ENCODE assay signal across 19 cellular contexts in the genomic region with DNA sequence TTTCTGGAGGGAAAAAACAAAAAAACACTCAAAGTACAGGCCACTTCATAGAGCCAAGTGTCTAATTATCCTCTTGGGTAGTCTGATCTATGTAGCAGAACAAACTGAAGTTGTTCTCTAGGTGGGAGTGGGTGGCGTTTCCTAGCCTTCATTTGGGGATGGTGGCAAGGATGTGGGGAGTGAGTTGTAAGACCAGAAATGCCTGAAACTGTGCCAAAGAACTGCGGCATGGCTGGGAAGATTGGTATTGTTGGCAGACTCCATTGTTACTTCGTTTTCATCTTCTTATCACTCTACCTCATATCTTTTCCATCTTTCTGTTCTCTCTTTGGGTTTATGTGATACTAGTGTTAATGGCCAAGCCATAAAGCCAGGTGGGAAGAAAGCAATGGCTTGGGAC.
DNase-seq lines count a peak whose midpoint lies in the region; FAIRE-seq and TF ChIP-seq lines count a peak whose summit lies in the region.
"Had no signal": no experiment of that assay in that cellular context is flagged by ENCODE, and none has a peak within 500 bp of the region (broad histone marks: within the 10 kb centered on the region; RNA-seq: fewer than 3 reads in every experiment).

No MANE protein-coding gene starts in this region.

- H3K27me3 Mint-ChIP-seq in activated T-helper 1 cell treated with anti-CD3 and anti-CD28 coated beads, Interleukin-12 subunit alpha, Interleukin-12 subunit beta, Interleukin-2, Interleukin-4 antibody, amounts not matched to agents 30 ng/mL and 10 ng/mL and 1 ng/mL, durations not matched to agents 14 hours and 24 hours and 36 hours (ENCODE audit: insufficient read depth): no peaks in the 10 kb centered on the region
- H3K27me3 Mint-ChIP-seq: IgD-negative memory B cell had no signal

- peak overlapping the region; percentile 47; the same call in 1 of the 2 replicates for H3K27ac ChIP-seq in ACC112 (ENCODE audit: low read depth, low read length)
- peak overlapping the region; percentile 44 for H3K27ac ChIP-seq in keratinocyte (ENCODE audit: control insufficient read depth, insufficient read depth, low read length)
- no peak overlapping the region for H3K27ac ChIP-seq in esophagus muscularis mucosa (replicated peaks in 1 of 4)
- H3K27ac ChIP-seq: BLaER1 treated with 17β-estradiol and CSF1 and Interleukin-3, amounts not matched to agents 10 nM and 100 nM had no signal

- no peaks in the 10 kb centered on the region for H4K20me1 ChIP-seq in keratinocyte (ENCODE audit: control insufficient read depth, extremely low read depth, insufficient read depth, low read length)
- H4K20me1 ChIP-seq: BLaER1 treated with 17β-estradiol and CSF1 and Interleukin-3, amounts not matched to agents 10 nM and 100 nM had no signal

- no peak overlapping the region for H3K27ac Mint-ChIP-seq in activated T-helper 1 cell treated with anti-CD3 and anti-CD28 coated beads, Interleukin-12 subunit alpha, Interleukin-12 subunit beta, Interleukin-2, Interleukin-4 antibody, amounts not matched to agents 30 ng/mL and 10 ng/mL and 1 ng/mL, durations not matched to agents 14 hours and 24 hours and 36 hours
- H3K27ac Mint-ChIP-seq: CD8-positive, alpha-beta memory T cell; IgD-negative memory B cell had no signal

- H3K9me3 ChIP-seq in keratinocyte (ENCODE audit: control insufficient read depth, low read depth, low read length): no peaks in the 10 kb centered on the region
- H3K9me3 ChIP-seq in esophagus muscularis mucosa: no peaks in the 10 kb centered on the region
- H3K9me3 ChIP-seq: BLaER1 treated with 17β-estradiol and CSF1 and Interleukin-3, amounts not matched to agents 10 nM and 100 nM had no signal

- H3K4me2 ChIP-seq in keratinocyte (ENCODE audit: control insufficient read depth, extremely low read depth, insufficient read depth, low read depth, low read length): peak overlapping the region; percentile 1
- H3K4me2 ChIP-seq: BLaER1 treated with 17β-estradiol and CSF1 and Interleukin-3, amounts not matched to agents 10 nM and 100 nM had no signal

- no peaks in the 10 kb centered on the region for H3K36me3 ChIP-seq in ACC112 (ENCODE audit: insufficient read depth, low read length)
- H3K36me3 ChIP-seq in keratinocyte (ENCODE audit: control insufficient read depth in 2 of 2, extremely low read depth in 1 of 2, insufficient read depth in 2 of 2, low read length in 2 of 2): no peaks in the 10 kb centered on the region
- no peaks in the 10 kb centered on the region for H3K36me3 ChIP-seq in esophagus muscularis mucosa
- H3K36me3 ChIP-seq: BLaER1 treated with 17β-estradiol and CSF1 and Interleukin-3, amounts not matched to agents 10 nM and 100 nM had no signal

- no peak overlapping the region for H3K4me3 Mint-ChIP-seq in activated T-helper 1 cell treated with anti-CD3 and anti-CD28 coated beads, Interleukin-12 subunit alpha, Interleukin-12 subunit beta, Interleukin-2, Interleukin-4 antibody, amounts not matched to agents 30 ng/mL and 10 ng/mL and 1 ng/mL, durations not matched to agents 14 hours and 24 hours and 36 hours
- H3K4me3 Mint-ChIP-seq: CD8-positive, alpha-beta memory T cell; IgD-negative memory B cell had no signal

- no peaks in the 10 kb centered on the region for H3K9me1 ChIP-seq in keratinocyte (ENCODE audit: control insufficient read depth, extremely low read depth, insufficient read depth, low read length)

- no peak for TF ChIP-seq CTCF in keratinocyte (optimal IDR thresholded peaks at IDR 0.05 in 1 of 3, IDR thresholded peaks at IDR 0.05 in 1 of 3, conservative IDR thresholded peaks at IDR 0.05 in 1 of 3; ENCODE audit: extremely low read depth in 1 of 3, insufficient read depth in 2 of 3, low read length in 3 of 3)
- no peak for TF ChIP-seq CTCF in esophagus muscularis mucosa (IDR thresholded peaks at IDR 0.05)

- WGBS in esophagus muscularis mucosa: 88% methylated on average over 3 of the region's 3 CpGs

- dilution Hi-C loops in keratinocyte (cut with MboI; ENCODE audit: extremely low pct_ligation_motif_present, low sequenced_read_pairs): no loop called here

- FAIRE-seq in HTR-8/SVneo (lab: Jason Lieb, UNC): peak; percentile 48
- peak; percentile 23 for FAIRE-seq in keratinocyte (lab: Jason Lieb, UNC)
- FAIRE-seq: A204.1, H1 had no signal

- H3K4me3 ChIP-seq in ACC112 (ENCODE audit: low read depth, low read length) (no peak overlapping the region), keratinocyte (ENCODE audit: control insufficient read depth in 2 of 3, extremely low read depth in 1 of 3, insufficient read depth in 2 of 3, low read depth in 1 of 3, low read length in 3 of 3) (no peak overlapping the region), esophagus muscularis mucosa (no peak overlapping the region)
- H3K4me3 ChIP-seq: BLaER1 treated with 17β-estradiol and CSF1 and Interleukin-3, amounts not matched to agents 10 nM and 100 nM had no signal

- no peak for TF ChIP-seq EP300 in esophagus muscularis mucosa (IDR thresholded peaks at IDR 0.05)

- peak overlapping the region; percentile 55 for H2AFZ ChIP-seq in ACC112 (ENCODE audit: low read length, unreplicated experiment)
- H2AFZ ChIP-seq in keratinocyte (ENCODE audit: control insufficient read depth, low read length): no peak overlapping the region

- no peak overlapping the region for H3K9ac ChIP-seq in keratinocyte (ENCODE audit: control insufficient read depth, extremely low read depth, insufficient read depth, low read length)
- H3K9ac ChIP-seq: BLaER1 treated with 17β-estradiol and CSF1 and Interleukin-3, amounts not matched to agents 10 nM and 100 nM had no signal

- intact Hi-C loops in esophagus muscularis mucosa (cut with DNase I): no loop called here
- intact Hi-C loops in activated T-helper 1 cell treated with anti-CD3 and anti-CD28 coated beads, Interleukin-12 subunit alpha, Interleukin-12 subunit beta, Interleukin-2, Interleukin-4 antibody, amounts not matched to agents 30 ng/mL and 10 ng/mL and 1 ng/mL, durations not matched to agents 14 hours and 24 hours and 36 hours (cut with micrococcal nuclease): no loop called here

- H3K9me3 Mint-ChIP-seq in activated T-helper 1 cell treated with anti-CD3 and anti-CD28 coated beads, Interleukin-12 subunit alpha, Interleukin-12 subunit beta, Interleukin-2, Interleukin-4 antibody, amounts not matched to agents 30 ng/mL and 10 ng/mL and 1 ng/mL, durations not matched to agents 14 hours and 24 hours and 36 hours: no peaks in the 10 kb centered on the region
- H3K9me3 Mint-ChIP-seq: IgD-negative memory B cell had no signal

- no peak for TF ChIP-seq POLR2A in esophagus muscularis mucosa (IDR thresholded peaks at IDR 0.05; ENCODE audit: low read depth)

- H3K79me2 ChIP-seq in ACC112 (ENCODE audit: control insufficient read depth, insufficient read depth, low read length, unreplicated experiment): no peaks in the 10 kb centered on the region
- H3K79me2 ChIP-seq in keratinocyte (ENCODE audit: control insufficient read depth, insufficient read depth, low read length): no peaks in the 10 kb centered on the region

- no peaks in the 10 kb centered on the region for H3K4me1 Mint-ChIP-seq in activated T-helper 1 cell treated with anti-CD3 and anti-CD28 coated beads, Interleukin-12 subunit alpha, Interleukin-12 subunit beta, Interleukin-2, Interleukin-4 antibody, amounts not matched to agents 30 ng/mL and 10 ng/mL and 1 ng/mL, durations not matched to agents 14 hours and 24 hours and 36 hours (ENCODE audit: low read depth)
- H3K4me1 Mint-ChIP-seq: CD8-positive, alpha-beta memory T cell; IgD-negative memory B cell had no signal

- H3K4me1 ChIP-seq in ACC112 (ENCODE audit: control insufficient read depth, insufficient read depth, low read length, unreplicated experiment) (peaks cover 36% of the 10 kb centered on the region), keratinocyte (ENCODE audit: control insufficient read depth, extremely low read depth, insufficient read depth, low read length) (peaks cover 24% of the 10 kb centered on the region), esophagus muscularis mucosa (peaks cover 0 to 13% (median 0%) of the 10 kb centered on the region in 4 donors)
- H3K4me1 ChIP-seq: BLaER1 treated with 17β-estradiol and CSF1 and Interleukin-3, amounts not matched to agents 10 nM and 100 nM had no signal

- DNase-seq in HTR-8/SVneo (ENCODE audit: insufficient read length, low spot score) (no peak), NCI-H226 (peak; percentile 12), keratinocyte (ENCODE audit: low read depth, low spot score) (no peak), NCI-H2107 treated with DMSO at 0.1 percent for 48 hours (lab: John Stamatoyannopoulos, UW; ENCODE audit: unreplicated experiment) (no peak), esophagus muscularis mucosa (ENCODE audit: extremely low spot score) (no peak), activated gamma-delta T cell treated with Interleukin-2 at 50 U/mL for 16 hours (no peak)
- DNase-seq in activated T-helper 1 cell treated with anti-CD3 and anti-CD28 coated beads, Interleukin-12 subunit alpha, Interleukin-12 subunit beta, Interleukin-2, Interleukin-4 antibody, amounts not matched to agents 30 ng/mL and 10 ng/mL and 1 ng/mL, durations not matched to agents 14 hours and 24 hours and 36 hours (ENCODE audit: low spot score): no peak
- DNase-seq: CD8-positive, alpha-beta memory T cell; NCI-H146; NCI-H2081 treated with DMSO at 0.1 percent for 48 hours; NCI-H446; NCI-H69; RPMI8226; SIG-M5 had no signal

- H3K27me3 ChIP-seq in ACC112 (ENCODE audit: insufficient read depth, low read length) (no peaks in the 10 kb centered on the region), keratinocyte (ENCODE audit: control insufficient read depth, extremely low read depth, insufficient read depth, low read length) (no peaks in the 10 kb centered on the region), esophagus muscularis mucosa (no peaks in the 10 kb centered on the region)
- H3K27me3 ChIP-seq: BLaER1 treated with 17β-estradiol and CSF1 and Interleukin-3, amounts not matched to agents 10 nM and 100 nM had no signal

- no peaks in the 10 kb centered on the region for H3K36me3 Mint-ChIP-seq in activated T-helper 1 cell treated with anti-CD3 and anti-CD28 coated beads, Interleukin-12 subunit alpha, Interleukin-12 subunit beta, Interleukin-2, Interleukin-4 antibody, amounts not matched to agents 30 ng/mL and 10 ng/mL and 1 ng/mL, durations not matched to agents 14 hours and 24 hours and 36 hours (ENCODE audit: low read depth)

Comparison
In these comparisons a context has a peak if more than half of its experiments do, and no peak if none do; other contexts are left out.
1. H3K27ac ChIP-seq: peak in ACC112 (single experiment) and keratinocyte (single experiment); none in esophagus muscularis mucosa (0 of 4).